ENCODE assay signal across 8 cellular contexts in the genomic region with DNA sequence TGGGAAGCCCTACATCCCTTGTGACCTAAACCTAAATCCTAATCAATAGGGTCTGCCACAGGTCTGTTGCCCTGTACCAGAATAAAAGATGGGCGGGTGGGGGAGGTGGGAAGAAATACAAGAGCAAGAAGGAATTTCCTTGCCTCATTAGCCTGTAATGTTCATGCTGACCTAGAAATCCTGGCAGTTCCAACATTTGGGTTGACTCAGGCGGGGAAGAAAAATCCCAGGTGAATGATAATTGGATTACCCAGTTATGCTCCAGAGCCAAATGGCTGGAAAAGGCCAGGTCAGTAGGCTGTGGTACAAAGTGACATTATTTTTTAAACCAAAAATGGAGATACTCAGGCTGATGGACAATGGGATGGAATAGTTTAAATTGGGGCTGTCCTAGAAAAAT. TPM values are rescaled to one million over a fixed set of nuclear protein-coding genes. Genes with fewer than 3 reads are reported as not detected.
A peak's percentile ranks its signal among the peaks of the same experiment; 100 is the strongest.
DNase-seq lines count a peak whose midpoint lies in the region; ATAC-seq, FAIRE-seq and TF ChIP-seq lines count a peak whose summit lies in the region.

No MANE protein-coding gene starts in this region.

- H3K36me3 ChIP-seq in HepG2 (replicated peaks in 1 of 2; ENCODE audit: control insufficient read depth in 1 of 2, insufficient read depth in 2 of 2, low read length in 2 of 2) (peaks cover 2 to 18% of the 10 kb centered on the region in 2 experiments; a peak in 2 of 5 replicates), upper lobe of left lung (peaks cover 0 to 14% (median 0%) of the 10 kb centered on the region in 4 donors)

- DNase-seq in activated naive CD4-positive, alpha-beta T cell treated with anti-CD3 and anti-CD28 coated beads for 36 hours = no peak
- DNase-seq in activated naive CD4-positive, alpha-beta T cell treated with Interleukin-2 at 50 U/mL for 16 hours = no peak
- peak; percentile 63 for DNase-seq in amniotic epithelial cell (ENCODE audit: low read depth)
- no peak for DNase-seq in HepG2 (ENCODE audit: low spot score)
- no peak for DNase-seq in upper lobe of left lung
- DNase-seq in DMS114 treated with DMSO at 0.1 percent for 48 hours (lab: John Stamatoyannopoulos, UW; ENCODE audit: unreplicated experiment) = no peak

- ATAC-seq in HepG2 (no peak), upper lobe of left lung (ENCODE audit: low FRiP score in 2 of 2) (no peak), GM21515 (IDR thresholded peaks at IDR 0.05; ENCODE audit: unreplicated experiment) (no peak), HG02571 (IDR thresholded peaks at IDR 0.05; ENCODE audit: unreplicated experiment) (no peak)

- peak overlapping the region; percentile 92 for H3K27ac ChIP-seq in HepG2 (ENCODE audit: extremely low read length, insufficient read depth, low read length)
- peak overlapping the region; percentile 98 to 99 (median 99) for H3K27ac ChIP-seq in upper lobe of left lung

- H4K20me1 ChIP-seq in HepG2 (ENCODE audit: insufficient read depth, low read length) = no peaks in the 10 kb centered on the region

- H2AFZ ChIP-seq in HepG2 (ENCODE audit: low read length) = no peak overlapping the region

- H3K9me3 ChIP-seq in HepG2 (ENCODE audit: low read length) (no peaks in the 10 kb centered on the region), upper lobe of left lung (no peaks in the 10 kb centered on the region)

- 3% methylated on average over 2 of the region's 2 CpGs for WGBS in HepG2 (ENCODE audit: low lambda C conversion rate)
- WGBS in upper lobe of left lung, 2 donors = 44 to 78% methylated on average over 2 of the region's 2 CpGs

- H3K36me3 Mint-ChIP-seq in activated naive CD4-positive, alpha-beta T cell treated with anti-CD3 and anti-CD28 coated beads for 36 hours (ENCODE audit: low read depth) = peaks cover 5% of the 10 kb centered on the region

- H3K27me3 ChIP-seq in HepG2 (ENCODE audit: control insufficient read depth in 1 of 2, insufficient read depth in 2 of 2, low read length in 2 of 2) (no peaks in the 10 kb centered on the region; a peak in 1 of 5 replicates), upper lobe of left lung (no peaks in the 10 kb centered on the region)

- no peak for TF ChIP-seq RAD21 in HepG2 (CRISPR knock-in tag; IDR thresholded peaks at IDR 0.05)

- in situ Hi-C loops in HepG2 (cut with HindIII; ENCODE audit: extremely low pct_ligation_motif_present, low pct_unique_long_range_greater_than_20kb) = no loop called here

- TF ChIP-seq EP300 in HepG2 (IDR thresholded peaks at IDR 0.05; ENCODE audit: low read depth in 2 of 2, low read length in 2 of 2) (no peak), HepG2 (CRISPR knock-in tag; IDR thresholded peaks at IDR 0.05; ENCODE audit: borderline replicate concordance) (no peak), upper lobe of left lung (IDR thresholded peaks at IDR 0.05) (no peak)

- H3K4me1 Mint-ChIP-seq in activated naive CD4-positive, alpha-beta T cell treated with anti-CD3 and anti-CD28 coated beads for 36 hours (ENCODE audit: low read depth) = peaks cover 45% of the 10 kb centered on the region

- H3K27ac Mint-ChIP-seq in activated naive CD4-positive, alpha-beta T cell treated with anti-CD3 and anti-CD28 coated beads for 36 hours = peak overlapping the region; percentile 82

- peak overlapping the region; percentile 81 for H3K9ac ChIP-seq in HepG2 (ENCODE audit: insufficient read depth, low read depth, low read length)

- FAIRE-seq in HepG2 (lab: Jason Lieb, UNC) = no peak

- peak overlapping the region; percentile 82 to 94 (median 88) for H3K4me3 ChIP-seq in HepG2 (replicated peaks in 1 of 3; ENCODE audit: insufficient read depth in 1 of 3, low read depth in 2 of 3, low read length in 3 of 3)
- H3K4me3 ChIP-seq in upper lobe of left lung = peak overlapping the region; percentile 69 to 89 (median 76)

- TF ChIP-seq POLR2A in HepG2 (IDR thresholded peaks at IDR 0.05; ENCODE audit: insufficient read depth in 1 of 2, low read depth in 2 of 2, low read length in 2 of 2) (no peak), upper lobe of left lung (IDR thresholded peaks at IDR 0.05) (no peak)

- peaks cover 62% of the 10 kb centered on the region for H3K79me2 ChIP-seq in HepG2 (ENCODE audit: insufficient read depth, low read length)

- no TSS peak for BruUV-seq in HepG2 (replicated peaks; lab: Mats Ljungman, UMichigan)

- peak overlapping the region; percentile 88 for H3K4me2 ChIP-seq in HepG2 (ENCODE audit: low read depth, low read length)

- CTCF ChIA-PET in activated naive CD4-positive, alpha-beta T cell treated with anti-CD3 and anti-CD28 coated beads for 36 hours (lab: Charles Lee) = interaction anchor here (1.5 kb wide), 1 partner anchor 53 kb away, joined by 6 read pairs; no protein-coding TSS in a partner anchor
- CTCF ChIA-PET in HepG2 (lab: Yijun Ruan, JAX; ENCODE audit: low intra/inter-chr PET ratio, low total read pairs) = no interaction called here

- H3K4me3 Mint-ChIP-seq in activated naive CD4-positive, alpha-beta T cell treated with anti-CD3 and anti-CD28 coated beads for 36 hours = peak overlapping the region; percentile 91

- TF ChIP-seq CTCF in HepG2 (CRISPR knock-in tag; IDR thresholded peaks at IDR 0.05) (no peak), upper lobe of left lung (IDR thresholded peaks at IDR 0.05) (no peak)

- intact Hi-C loops in activated naive CD4-positive, alpha-beta T cell treated with anti-CD3 and anti-CD28 coated beads for 36 hours (cut with micrococcal nuclease) = loop anchor here (2.0 to 5.0 kb wide), 4 partner anchors 51 to 267 kb away; a partner anchor contains a TSS
- intact Hi-C loops in HepG2 (cut with micrococcal nuclease; ENCODE audit: unreplicated experiment) = no loop called here

- H3K27me3 Mint-ChIP-seq in activated naive CD4-positive, alpha-beta T cell treated with anti-CD3 and anti-CD28 coated beads for 36 hours (ENCODE audit: low read depth) = no peaks in the 10 kb centered on the region

- POLR2A ChIA-PET in HepG2 (lab: Yijun Ruan, JAX) = interaction anchor here (1.1 to 2.7 kb wide), 8 partner anchors 9 to 93 kb away, joined by 3 to 16 read pairs (median 6); no protein-coding TSS in a partner anchor

- peaks cover 82% of the 10 kb centered on the region for H3K4me1 ChIP-seq in HepG2 (ENCODE audit: insufficient read depth, low read length)
- peaks cover 41 to 63% (median 59%) of the 10 kb centered on the region in 4 donors for H3K4me1 ChIP-seq in upper lobe of left lung

- H3K9me3 Mint-ChIP-seq in activated naive CD4-positive, alpha-beta T cell treated with anti-CD3 and anti-CD28 coated beads for 36 hours = no peaks in the 10 kb centered on the region

TF ChIP-seq in HepG2, 621 proteins besides CTCF, POLR2A, EP300 and RAD21:
- TF ChIP-seq ZNF441 (CRISPR knock-in tag; IDR thresholded peaks at IDR 0.05; ENCODE audit: borderline replicate concordance) = 0 out of 2 replicates have a peak, but pooled peaks have one; percentile 36
- peak; percentile 52; the same call in 1 of the 2 replicates for TF ChIP-seq ZBTB20 (CRISPR knock-in tag; IDR thresholded peaks at IDR 0.05; ENCODE audit: borderline replicate concordance, low read depth)
- TF ChIP-seq, protein P1, sequence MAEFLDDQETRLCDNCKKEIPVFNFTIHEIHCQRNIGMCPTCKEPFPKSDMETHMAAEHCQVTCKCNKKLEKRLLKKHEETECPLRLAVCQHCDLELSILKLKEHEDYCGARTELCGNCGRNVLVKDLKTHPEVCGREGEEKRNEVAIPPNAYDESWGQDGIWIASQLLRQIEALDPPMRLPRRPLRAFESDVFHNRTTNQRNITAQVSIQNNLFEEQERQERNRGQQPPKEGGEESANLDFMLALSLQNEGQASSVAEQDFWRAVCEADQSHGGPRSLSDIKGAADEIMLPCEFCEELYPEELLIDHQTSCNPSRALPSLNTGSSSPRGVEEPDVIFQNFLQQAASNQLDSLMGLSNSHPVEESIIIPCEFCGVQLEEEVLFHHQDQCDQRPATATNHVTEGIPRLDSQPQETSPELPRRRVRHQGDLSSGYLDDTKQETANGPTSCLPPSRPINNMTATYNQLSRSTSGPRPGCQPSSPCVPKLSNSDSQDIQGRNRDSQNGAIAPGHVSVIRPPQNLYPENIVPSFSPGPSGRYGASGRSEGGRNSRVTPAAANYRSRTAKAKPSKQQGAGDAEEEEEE (CRISPR knock-in tag; IDR thresholded peaks at IDR 0.05; ENCODE audit: borderline replicate concordance) = peak; percentile 22; the same call in 1 of the 2 replicates
- TF ChIP-seq MEF2D (CRISPR knock-in tag; IDR thresholded peaks at IDR 0.05) = 0 out of 2 replicates have a peak, but pooled peaks have one; percentile 37
- TF ChIP-seq ZNF777 (CRISPR knock-in tag; IDR thresholded peaks at IDR 0.05) = no peak

RNA-seq across cellular contexts. Expression of a gene that starts 27.3 kb away (rescaled TPM):
- not detected for total RNA-seq in activated naive CD4-positive, alpha-beta T cell treated with anti-CD3 and anti-CD28 coated beads for 36 hours
- not detected in 2 replicates for total RNA-seq in HepG2 (2016; rRNA removed; fragmentation: Illumina TruSeq; extraction: Trizol)
- total RNA-seq in HepG2 (2016; cell fraction: cytosol; rRNA removed; fragmentation: Illumina TruSeq; extraction: Trizol; ENCODE audit: low read depth) = not detected in 2 replicates
- not detected in 2 replicates for total RNA-seq in HepG2 (2016; cell fraction: insoluble cytoplasmic fraction; rRNA removed; fragmentation: Illumina TruSeq; extraction: Trizol)
- total RNA-seq in HepG2 (2016; cell fraction: membrane; rRNA removed; fragmentation: Illumina TruSeq; extraction: Trizol) = not detected in 2 replicates
- total RNA-seq in HepG2 (2016; cell fraction: nucleus; rRNA removed; fragmentation: Illumina TruSeq; extraction: Trizol) = not detected in 2 replicates
- polyA plus RNA-seq in HepG2 (2011; rRNA removed) = not detected in 2 replicates
- not detected in 2 replicates for polyA plus RNA-seq in HepG2 (2011; cell fraction: cytosol; rRNA removed)
- not detected in 2 replicates for polyA plus RNA-seq in HepG2 (2011; cell fraction: nucleus; rRNA removed)
- not detected in 2 replicates for polyA plus RNA-seq in HepG2 (2012)
- polyA plus RNA-seq in HepG2 (2016; cell fraction: cytosol; fragmentation: Illumina TruSeq; extraction: Trizol; ENCODE audit: low read depth) = not detected in 2 replicates
- polyA plus RNA-seq in HepG2 (2016; cell fraction: insoluble cytoplasmic fraction; fragmentation: Illumina TruSeq; extraction: Trizol; ENCODE audit: low read depth) = not detected in 2 replicates
- polyA plus RNA-seq in HepG2 (2016; cell fraction: membrane; fragmentation: Illumina TruSeq; extraction: Trizol; ENCODE audit: low read depth) = not detected in 2 replicates
- polyA plus RNA-seq in HepG2 (2016; cell fraction: nucleus; fragmentation: Illumina TruSeq; extraction: Trizol; ENCODE audit: insufficient read depth, low read depth) = not detected in 2 replicates
- not detected in 2 replicates for polyA minus RNA-seq in HepG2 (2011; rRNA and poly(A)+ RNA removed; ENCODE audit: low replicate concordance)
- polyA minus RNA-seq in HepG2 (2011; cell fraction: cytosol; rRNA and poly(A)+ RNA removed) = not detected in 2 replicates
- polyA minus RNA-seq in HepG2 (2011; cell fraction: nucleus; rRNA and poly(A)+ RNA removed) = not detected in 2 replicates
- total RNA-seq in upper lobe of left lung = under 1 TPM in 2 of 6 donors, not detected in 4; 0.79 to 0.91 TPM
